In genomic region chr1:111801071-111801850, GRCh38 we compare ENCODE assay signal across 15 cellular contexts. TPM values are rescaled to one million over a fixed set of nuclear protein-coding genes. Genes with fewer than 3 reads are reported as not detected.
DNase-seq lines count a peak whose midpoint lies in the region; ATAC-seq, FAIRE-seq and TF ChIP-seq lines count a peak whose summit lies in the region.
"Had no signal": no experiment of that assay in that cellular context is flagged by ENCODE, and none has a peak within 500 bp of the region (broad histone marks: within the 10 kb centered on the region; RNA-seq: fewer than 3 reads in every experiment).

No MANE protein-coding gene starts in this region.

- no peaks in the 10 kb centered on the region for H3K4me1 Mint-ChIP-seq in MCF 10A (ENCODE audit: insufficient read depth, unreplicated experiment)
- peaks cover 0 to 2% of the 10 kb centered on the region in 2 donors for H3K4me1 Mint-ChIP-seq in effector memory CD8-positive, alpha-beta T cell (ENCODE audit: low read depth in 2 of 2)

- BruUV-seq in MCF 10A (replicated peaks; lab: Mats Ljungman, UMichigan) (no TSS peak), mammary epithelial cell (replicated peaks; lab: Mats Ljungman, UMichigan) (no TSS peak)

- no peaks in the 10 kb centered on the region for H3K9me3 ChIP-seq in mammary epithelial cell (replicated peaks; ENCODE audit: insufficient read depth, low read length)
- no peaks in the 10 kb centered on the region for H3K9me3 ChIP-seq in thyroid gland
- H3K9me3 ChIP-seq: MG63, stomach had no signal

- H3K9ac ChIP-seq in mammary epithelial cell (ENCODE audit: insufficient read depth, low read length) = no peak overlapping the region

- H3K79me2 ChIP-seq in mammary epithelial cell (ENCODE audit: insufficient read depth, low read length) = no peaks in the 10 kb centered on the region

- no peaks in the 10 kb centered on the region for H3K9me3 Mint-ChIP-seq in MCF 10A (ENCODE audit: unreplicated experiment)
- H3K9me3 Mint-ChIP-seq in effector memory CD8-positive, alpha-beta T cell = no peaks in the 10 kb centered on the region

- H3K27ac ChIP-seq in mammary epithelial cell (ENCODE audit: insufficient read depth, low read depth, low read length) (no peak overlapping the region), thyroid gland (no peak overlapping the region)
- H3K27ac ChIP-seq: stomach had no signal

- WGBS in mammary epithelial cell (ENCODE audit: low coverage, missing lambda C conversion rate) = 84% methylated on average over 12 of the region's 13 CpGs
- 82 to 85% methylated on average over 13 of the region's 13 CpGs for WGBS in thyroid gland, 2 donors

- no peak overlapping the region for H2AFZ ChIP-seq in mammary epithelial cell (ENCODE audit: low read depth, low read length)

- H3K36me3 ChIP-seq in mammary epithelial cell (ENCODE audit: insufficient read depth, low read length) = no peaks in the 10 kb centered on the region
- no peaks in the 10 kb centered on the region for H3K36me3 ChIP-seq in thyroid gland
- H3K36me3 ChIP-seq: MG63, stomach had no signal

- no peak overlapping the region for H3K4me3 Mint-ChIP-seq in MCF 10A (ENCODE audit: unreplicated experiment)
- H3K4me3 Mint-ChIP-seq in effector memory CD8-positive, alpha-beta T cell = no peak overlapping the region

- H3K4me1 ChIP-seq in mammary epithelial cell (ENCODE audit: insufficient read depth, low read length) = no peaks in the 10 kb centered on the region
- H3K4me1 ChIP-seq in thyroid gland = no peaks in the 10 kb centered on the region
- H3K4me1 ChIP-seq: stomach had no signal

- H3K27me3 Mint-ChIP-seq in MCF 10A (ENCODE audit: insufficient read depth, unreplicated experiment) = peaks cover 30% of the 10 kb centered on the region
- peaks cover 20 to 55% of the 10 kb centered on the region in 2 donors for H3K27me3 Mint-ChIP-seq in effector memory CD8-positive, alpha-beta T cell

- no peak for FAIRE-seq in H54 (lab: Jason Lieb, UNC)

- TF ChIP-seq CTCF in MCF 10A (IDR thresholded peaks at IDR 0.05; ENCODE audit: unreplicated experiment) (no peak), mammary epithelial cell (conservative IDR thresholded peaks at IDR 0.05 in 1 of 2, IDR thresholded peaks at IDR 0.05 in 1 of 2; ENCODE audit: extremely low read depth in 1 of 2, insufficient read depth in 1 of 2, low read depth in 1 of 2, low read length in 2 of 2) (peak in 1 of 2 donors; percentile 16), thyroid gland (IDR thresholded peaks at IDR 0.05) (no peak)

- TF ChIP-seq POLR2A in H54 (IDR thresholded peaks at IDR 0.05; ENCODE audit: low read depth, low read length) (no peak), thyroid gland (IDR thresholded peaks at IDR 0.05) (no peak)

- no peak overlapping the region for H3K4me3 ChIP-seq in mammary epithelial cell (replicated peaks in 1 of 3; ENCODE audit: insufficient read depth in 1 of 3, low read depth in 2 of 3, low read length in 3 of 3)
- no peak overlapping the region for H3K4me3 ChIP-seq in thyroid gland (replicated peaks in 1 of 3)
- H3K4me3 ChIP-seq: MG63, stomach had no signal

- dilution Hi-C loops in mammary epithelial cell (cut with HindIII; ENCODE audit: low sequenced_read_pairs) = no loop called here

- no peaks in the 10 kb centered on the region for H3K36me3 Mint-ChIP-seq in MCF 10A (ENCODE audit: insufficient read depth, unreplicated experiment)
- no peaks in the 10 kb centered on the region for H3K36me3 Mint-ChIP-seq in effector memory CD8-positive, alpha-beta T cell (ENCODE audit: insufficient read depth)

- H4K20me1 ChIP-seq in mammary epithelial cell (ENCODE audit: insufficient read depth, low read length) = no peaks in the 10 kb centered on the region

- ATAC-seq in HG02981 (IDR thresholded peaks at IDR 0.05; ENCODE audit: unreplicated experiment) = no peak
- no peak for ATAC-seq in effector memory CD8-positive, alpha-beta T cell (replicated peaks)

- in situ Hi-C loops in mammary epithelial cell (cut with MboI; ENCODE audit: low sequenced_read_pairs in 2 of 2) = no loop called here

- H3K27me3 ChIP-seq in mammary epithelial cell (ENCODE audit: insufficient read depth, low read length) (no peaks in the 10 kb centered on the region), thyroid gland (no peaks in the 10 kb centered on the region)
- H3K27me3 ChIP-seq: MG63, stomach had no signal

- H3K27ac Mint-ChIP-seq in MCF 10A (ENCODE audit: low read depth, unreplicated experiment) = no peak overlapping the region
- no peak overlapping the region for H3K27ac Mint-ChIP-seq in effector memory CD8-positive, alpha-beta T cell

- DNase-seq in MCF 10A (ENCODE audit: unreplicated experiment) = peak; percentile 4
- DNase-seq in mammary epithelial cell = no peak
- peak; percentile 63 to 65 for DNase-seq in cerebellar nuclear complex (lab: John Stamatoyannopoulos, UW)
- DNase-seq in iPS-NIHi7 (ENCODE audit: extremely low spot score) = peak; percentile 38
- DNase-seq in H54 (ENCODE audit: insufficient read length, low spot score) = no peak
- DNase-seq in effector memory CD8-positive, alpha-beta T cell = no peak
- DNase-seq in thyroid gland = no peak
- DNase-seq: activated CD4-positive, alpha-beta T cell treated with anti-CD3 and anti-CD28 coated beads for 1 hour; activated naive CD4-positive, alpha-beta T cell treated with anti-CD3 and anti-CD28 coated beads, Interleukin-2, amount 50 U/mL, for 16 hours; MG63; NCI-H2107; posterior cingulate gyrus; stomach; T-helper 2 cell had no signal

- intact Hi-C loops in MCF 10A (cut with micrococcal nuclease) = no loop called here
- intact Hi-C loops in mammary epithelial cell (cut with micrococcal nuclease) = loop anchor here (1.0 kb wide), 1 partner anchor 190 kb away; no protein-coding TSS in a partner anchor
- intact Hi-C loops in thyroid gland (cut with DNase I) = no loop called here

- CTCF ChIA-PET in MCF 10A (lab: Yijun Ruan, JAX) = interaction anchor here (0.7 kb wide), 1 partner anchor 14 kb away, joined by 3 read pairs; no protein-coding TSS in a partner anchor
- CTCF ChIA-PET in mammary epithelial cell (lab: Charles Lee; ENCODE audit: low non-redundant PET) = no interaction called here

- POLR2A ChIA-PET in MCF 10A (lab: Yijun Ruan, JAX) = no interaction called here

- no peak overlapping the region for H3K4me2 ChIP-seq in mammary epithelial cell (ENCODE audit: insufficient read depth, low read depth, low read length)

RNA-seq across cellular contexts. Expression of gene DDX20, which starts 45.6 kb away (rescaled TPM):
- total RNA-seq in MCF 10A (2022) (14.8 and 16.8 TPM in 2 replicates), mammary epithelial cell (10 to 100 TPM; 12.9 to 17.2 TPM), thyroid gland (10 to 100 TPM; 15.7 to 32.6 (median 20.8) TPM)
- 7.4 TPM for polyA plus RNA-seq in mammary epithelial cell
- 14.0 TPM for polyA minus RNA-seq in mammary epithelial cell

Comparison
In these comparisons a context has a peak if more than half of its experiments do, and no peak if none do; other contexts are left out.
1. DNase-seq: peak in MCF 10A (single experiment), cerebellar nuclear complex (2 of 2) and iPS-NIHi7 (single experiment); none in mammary epithelial cell (single experiment), H54 (single experiment), effector memory CD8-positive, alpha-beta T cell (0 of 3) and thyroid gland (0 of 2).